ENCODE assay signal across 8 cellular contexts in the genomic region with DNA sequence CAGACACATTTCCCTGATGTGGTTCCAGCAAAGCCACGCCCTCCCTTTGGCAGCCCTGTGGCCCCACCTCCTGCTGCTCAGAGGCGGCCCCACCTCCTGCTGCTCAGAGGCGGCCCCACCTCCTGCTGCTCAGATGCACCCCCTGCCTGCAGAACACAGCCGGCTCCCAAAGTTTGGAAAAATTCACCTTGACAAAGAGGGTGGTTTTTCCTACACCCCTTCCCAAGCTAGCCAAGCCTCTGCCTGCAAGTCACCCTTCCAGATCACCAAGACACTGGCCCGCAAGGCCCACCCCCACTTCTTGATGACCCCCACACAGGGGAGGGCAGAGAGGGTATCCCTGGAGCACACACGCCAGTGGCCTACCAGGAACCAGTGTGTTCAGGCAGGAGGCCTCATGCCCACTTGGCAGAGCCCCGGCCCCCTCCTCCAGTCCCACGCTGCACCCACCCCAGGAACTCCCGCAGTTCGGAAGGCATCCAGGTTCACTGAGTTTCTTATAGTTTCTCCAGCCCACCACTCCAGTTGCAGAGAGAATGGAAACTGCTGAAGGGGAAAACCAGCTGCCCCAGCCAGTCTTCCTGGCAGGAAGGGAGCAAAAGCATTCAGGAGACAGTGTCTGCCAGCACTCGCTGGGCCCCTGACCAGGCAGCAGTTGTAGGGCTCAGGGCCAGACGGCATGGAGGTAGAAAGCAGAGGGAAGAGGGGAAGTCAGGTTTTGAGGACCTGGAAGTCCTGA. TPM values are rescaled to one million over a fixed set of nuclear protein-coding genes. Genes with fewer than 3 reads are reported as not detected.
DNase-seq lines count a peak whose midpoint lies in the region; ATAC-seq and TF ChIP-seq lines count a peak whose summit lies in the region.

No MANE protein-coding gene starts in this region.

- POLR2A ChIA-PET in activated CD8-positive, alpha-beta T cell treated with anti-CD3 and anti-CD28 coated beads, Interleukin-2, amount 10 ng/mL, durations not matched to agents 7 days and 5 days (lab: Charles Lee) = no interaction called here

- ATAC-seq in GM21825 (IDR thresholded peaks at IDR 0.05; ENCODE audit: unreplicated experiment) (peak; percentile 44), mucosa of descending colon (peak; percentile 96)
- peak; percentile 78 for ATAC-seq in activated CD8-positive, alpha-beta T cell treated with anti-CD3 and anti-CD28 coated beads, Interleukin-2, amount 10 ng/mL, durations not matched to agents 7 days and 5 days
- peak; percentile 65 for ATAC-seq in effector memory CD8-positive, alpha-beta T cell (replicated peaks)

- peaks cover 18% of the 10 kb centered on the region for H3K4me1 ChIP-seq in mucosa of descending colon (ENCODE audit: low read depth)

- H3K4me1 Mint-ChIP-seq in activated CD8-positive, alpha-beta T cell treated with anti-CD3 and anti-CD28 coated beads, Interleukin-2, amount 10 ng/mL, durations not matched to agents 7 days and 5 days (ENCODE audit: low read depth) = peaks cover 36% of the 10 kb centered on the region
- peaks cover 13 to 20% of the 10 kb centered on the region in 2 donors for H3K4me1 Mint-ChIP-seq in effector memory CD8-positive, alpha-beta T cell (ENCODE audit: low read depth in 2 of 2)

- intact Hi-C loops in mucosa of descending colon (cut with DNase I, micrococcal nuclease) = no loop called here

- CTCF ChIA-PET in activated CD8-positive, alpha-beta T cell treated with anti-CD3 and anti-CD28 coated beads, Interleukin-2, amount 10 ng/mL, durations not matched to agents 7 days and 5 days (lab: Charles Lee) = interaction anchor here (0.7 to 1.3 kb wide), 4 partner anchors 17 to 273 kb away, joined by 3 to 5 read pairs (median 4); a partner anchor contains a TSS

- no peaks in the 10 kb centered on the region for H3K9me3 Mint-ChIP-seq in activated CD8-positive, alpha-beta T cell treated with anti-CD3 and anti-CD28 coated beads, Interleukin-2, amount 10 ng/mL, durations not matched to agents 7 days and 5 days (ENCODE audit: insufficient read depth)
- no peaks in the 10 kb centered on the region for H3K9me3 Mint-ChIP-seq in effector memory CD8-positive, alpha-beta T cell

- DNase-seq in Ammon's horn (ENCODE audit: low spot score) = peak; percentile 69
- peak; percentile 57 to 93 for DNase-seq in NCI-H526 (lab: John Stamatoyannopoulos, UW)
- peak; percentile 86 for DNase-seq in activated CD8-positive, alpha-beta T cell treated with anti-CD3 and anti-CD28 coated beads, Interleukin-2, amount 10 ng/mL, durations not matched to agents 7 days and 5 days
- DNase-seq in effector memory CD8-positive, alpha-beta T cell = peak; percentile 25 to 52 (median 38)
- DNase-seq in mucosa of descending colon = peak; percentile 83 to 95 (median 85)
- DNase-seq in stimulated activated CD8-positive, alpha-beta memory T cell treated with anti-CD3 and anti-CD28 coated beads, Interleukin-4, amount 100 ng/mL, for 4 hours (ENCODE audit: low read depth in 2 of 2, low spot score in 1 of 2) = peak; percentile 55 to 57
- DNase-seq in DMS79 treated with DMSO at 0.1 percent for 48 hours (lab: John Stamatoyannopoulos, UW) = no peak

- H3K4me3 Mint-ChIP-seq in activated CD8-positive, alpha-beta T cell treated with anti-CD3 and anti-CD28 coated beads, Interleukin-2, amount 10 ng/mL, durations not matched to agents 7 days and 5 days = no peak overlapping the region
- H3K4me3 Mint-ChIP-seq in effector memory CD8-positive, alpha-beta T cell = no peak overlapping the region

- H3K36me3 Mint-ChIP-seq in activated CD8-positive, alpha-beta T cell treated with anti-CD3 and anti-CD28 coated beads, Interleukin-2, amount 10 ng/mL, durations not matched to agents 7 days and 5 days (ENCODE audit: low read depth) = peaks cover 6% of the 10 kb centered on the region
- H3K36me3 Mint-ChIP-seq in effector memory CD8-positive, alpha-beta T cell (ENCODE audit: insufficient read depth) = peaks cover 9% of the 10 kb centered on the region

- peak overlapping the region; percentile 7 for H3K27ac Mint-ChIP-seq in activated CD8-positive, alpha-beta T cell treated with anti-CD3 and anti-CD28 coated beads, Interleukin-2, amount 10 ng/mL, durations not matched to agents 7 days and 5 days
- H3K27ac Mint-ChIP-seq in effector memory CD8-positive, alpha-beta T cell = no peak overlapping the region

- no peak overlapping the region for H3K4me3 ChIP-seq in mucosa of descending colon

- H3K36me3 ChIP-seq in mucosa of descending colon (ENCODE audit: low read depth) = no peaks in the 10 kb centered on the region

- TF ChIP-seq CTCF in mucosa of descending colon (IDR thresholded peaks at IDR 0.05) = peak; percentile 28

- no peaks in the 10 kb centered on the region for H3K27me3 Mint-ChIP-seq in activated CD8-positive, alpha-beta T cell treated with anti-CD3 and anti-CD28 coated beads, Interleukin-2, amount 10 ng/mL, durations not matched to agents 7 days and 5 days (ENCODE audit: low read depth)
- peaks cover 0 to 8% of the 10 kb centered on the region in 2 donors for H3K27me3 Mint-ChIP-seq in effector memory CD8-positive, alpha-beta T cell

- no peaks in the 10 kb centered on the region for H3K9me3 ChIP-seq in mucosa of descending colon

RNA-seq across cellular contexts. Expression of a gene that starts 2.3 kb away (rescaled TPM):
- total RNA-seq in activated CD8-positive, alpha-beta T cell treated with anti-CD3 and anti-CD28 coated beads, Interleukin-2, amount 10 ng/mL, durations not matched to agents 7 days and 5 days = 10 to 100 TPM; 75.7 to 79.0 TPM
- total RNA-seq in mucosa of descending colon = 1 to 10 TPM; 2.7 to 6.7 (median 4.0) TPM

RNA-seq across cellular contexts. Expression of a gene that starts 15.6 kb away (rescaled TPM):
- 10 to 100 TPM; 34.7 to 44.8 TPM for total RNA-seq in activated CD8-positive, alpha-beta T cell treated with anti-CD3 and anti-CD28 coated beads, Interleukin-2, amount 10 ng/mL, durations not matched to agents 7 days and 5 days
- total RNA-seq in mucosa of descending colon = 100 to 1,000 TPM in 1 of 3 donors, 10 to 100 TPM in 2; 24.2 to 102 (median 66.7) TPM

Comparison
In these comparisons a context has a peak if more than half of its experiments do, and no peak if none do; other contexts are left out.
1. ATAC-seq: peak in every context shown above with its lines; median percentile 96 in mucosa of descending colon; 78 in activated CD8-positive, alpha-beta T cell treated with anti-CD3 and anti-CD28 coated beads, Interleukin-2, amount 10 ng/mL, durations not matched to agents 7 days and 5 days; 65 in effector memory CD8-positive, alpha-beta T cell; 44 in GM21825.
2. RNA of a gene that starts 2.3 kb away (total RNA-seq): 75.7 to 79.0 TPM in activated CD8-positive, alpha-beta T cell treated with anti-CD3 and anti-CD28 coated beads, Interleukin-2, amount 10 ng/mL, durations not matched to agents 7 days and 5 days; 2.7 to 6.7 TPM in mucosa of descending colon; every median in the first group is over 10 times any median in the second.